13 cellular contexts compared by ENCODE assay signal in the genomic region with DNA sequence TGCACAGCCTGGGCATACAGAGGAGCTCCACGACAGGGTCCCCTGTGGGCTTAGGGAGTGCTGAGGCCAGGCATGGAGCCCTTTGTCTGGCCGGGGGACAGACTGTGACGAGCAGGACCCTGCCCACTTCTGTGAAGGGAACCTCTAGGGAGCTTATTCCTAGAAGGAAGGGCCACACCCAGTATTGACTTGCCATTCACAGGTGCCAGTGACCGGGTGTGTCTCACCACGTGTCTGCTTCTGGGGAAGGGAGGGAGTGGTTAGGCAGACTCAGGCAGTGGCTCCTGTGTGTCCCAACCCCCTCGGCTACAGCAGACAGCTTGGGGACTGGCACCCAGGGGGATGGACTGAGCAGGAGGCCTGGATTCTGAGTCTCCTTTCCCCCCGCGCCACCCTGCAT. TPM values are rescaled to one million over a fixed set of nuclear protein-coding genes. Genes with fewer than 3 reads are reported as not detected.
DNase-seq lines count a peak whose midpoint lies in the region; ATAC-seq and TF ChIP-seq lines count a peak whose summit lies in the region.
"Had no signal": no experiment of that assay in that cellular context is flagged by ENCODE, and none has a peak within 500 bp of the region (broad histone marks: within the 10 kb centered on the region; RNA-seq: fewer than 3 reads in every experiment).

No MANE protein-coding gene starts in this region.

- H3K27me3 Mint-ChIP-seq in T-helper 1 cell treated with Interleukin-12 subunit alpha and Interleukin-12 subunit beta and Interleukin-4 antibody, amounts not matched to agents 30 μg/mL and 1 μg/mL, for 36 hours (ENCODE audit: low read depth): no peaks in the 10 kb centered on the region
- peaks cover 24% of the 10 kb centered on the region for H3K27me3 Mint-ChIP-seq in chondrocyte (ENCODE audit: low read depth)

- intact Hi-C loops in left colon (cut with DNase I, micrococcal nuclease): no loop called here
- intact Hi-C loops in head of caudate nucleus (cut with DNase I): no loop called here

- H3K4me3 Mint-ChIP-seq in T-helper 1 cell treated with Interleukin-12 subunit alpha and Interleukin-12 subunit beta and Interleukin-4 antibody, amounts not matched to agents 30 μg/mL and 1 μg/mL, for 36 hours: peak overlapping the region; percentile 21
- no peak overlapping the region for H3K4me3 Mint-ChIP-seq in chondrocyte (ENCODE audit: unreplicated experiment)
- H3K4me3 Mint-ChIP-seq: activated B cell treated with CpG ODN at 0.5 μM for 24 hours had no signal

- H3K36me3 Mint-ChIP-seq in T-helper 1 cell treated with Interleukin-12 subunit alpha and Interleukin-12 subunit beta and Interleukin-4 antibody, amounts not matched to agents 30 μg/mL and 1 μg/mL, for 36 hours (ENCODE audit: low read depth): peaks cover 12% of the 10 kb centered on the region
- H3K36me3 Mint-ChIP-seq in chondrocyte (ENCODE audit: low read depth): no peaks in the 10 kb centered on the region

- TF ChIP-seq CTCF in chondrocyte (IDR thresholded peaks at IDR 0.05): no peak
- no peak for TF ChIP-seq CTCF in foreskin fibroblast (IDR thresholded peaks at IDR 0.05; ENCODE audit: low read depth, low read length)

- DNase-seq in COR-L47 (lab: John Stamatoyannopoulos, UW) (peak; percentile 62), HUDEP-2 (lab: John Stamatoyannopoulos, UW; ENCODE audit: unreplicated experiment in 76 of 76) (peak in 71 of 76 experiments; percentile 21 to 85 (median 63)), left colon (peak; percentile 70 to 90), chondrocyte (ENCODE audit: low spot score) (no peak), foreskin fibroblast (no peak), head of caudate nucleus (no peak)
- DNase-seq: activated B cell treated with CpG ODN at 0.5 μM for 24 hours; activated effector memory CD4-positive, alpha-beta T cell treated with anti-CD3 and anti-CD28 coated beads, Interleukin-2, amount 50 U/mL, for 16 hours; gastrocnemius medialis; left ventricle myocardium superior; NCI-H1417 treated with DMSO at 0.1 percent for 48 hours had no signal

- no peak overlapping the region for H3K4me3 ChIP-seq in foreskin fibroblast (ENCODE audit: low read depth in 1 of 2, low read length in 2 of 2)
- H3K4me3 ChIP-seq: gastrocnemius medialis had no signal

- peaks cover 4% of the 10 kb centered on the region for H3K9me3 Mint-ChIP-seq in T-helper 1 cell treated with Interleukin-12 subunit alpha and Interleukin-12 subunit beta and Interleukin-4 antibody, amounts not matched to agents 30 μg/mL and 1 μg/mL, for 36 hours
- H3K9me3 Mint-ChIP-seq in chondrocyte (ENCODE audit: low read depth): no peaks in the 10 kb centered on the region
- H3K9me3 Mint-ChIP-seq: activated B cell treated with CpG ODN at 0.5 μM for 24 hours had no signal

- peak overlapping the region; percentile 52 for H3K27ac Mint-ChIP-seq in T-helper 1 cell treated with Interleukin-12 subunit alpha and Interleukin-12 subunit beta and Interleukin-4 antibody, amounts not matched to agents 30 μg/mL and 1 μg/mL, for 36 hours
- H3K27ac Mint-ChIP-seq in chondrocyte (ENCODE audit: unreplicated experiment): no peak overlapping the region
- H3K27ac Mint-ChIP-seq: activated B cell treated with CpG ODN at 0.5 μM for 24 hours had no signal

- ATAC-seq in left colon: peak; percentile 100
- ATAC-seq in HG03039 (IDR thresholded peaks at IDR 0.05; ENCODE audit: unreplicated experiment): no peak
- ATAC-seq: left ventricle myocardium superior had no signal

- peaks cover 54% of the 10 kb centered on the region for H3K4me1 Mint-ChIP-seq in T-helper 1 cell treated with Interleukin-12 subunit alpha and Interleukin-12 subunit beta and Interleukin-4 antibody, amounts not matched to agents 30 μg/mL and 1 μg/mL, for 36 hours (ENCODE audit: low read depth)
- peaks cover 21% of the 10 kb centered on the region for H3K4me1 Mint-ChIP-seq in chondrocyte (ENCODE audit: low read depth)

RNA-seq across cellular contexts. Expression of a gene that starts 57.2 kb away (rescaled TPM):
- 1 to 10 TPM; 4.7 to 4.9 TPM for total RNA-seq in left colon
- 2.7 to 4.6 TPM (median 3.6 TPM) in 3 replicates for total RNA-seq in chondrocyte

Comparison
In these comparisons a context has a peak if more than half of its experiments do, and no peak if none do; other contexts are left out.
1. DNase-seq: peak in COR-L47 (single experiment), HUDEP-2 (71 of 76) and left colon (2 of 2); none in chondrocyte (single experiment), foreskin fibroblast (0 of 2) and head of caudate nucleus (0 of 42).